ENCODE assay signal across 8 cellular contexts in genomic region chr17:7932483-7932891, GRCh38.
DNase-seq lines count a peak whose midpoint lies in the region; ATAC-seq and TF ChIP-seq lines count a peak whose summit lies in the region.

No MANE protein-coding gene starts in this region.

- H3K4me3 ChIP-seq in brain microvascular endothelial cell (ENCODE audit: low read depth, low read length) (peak overlapping the region; percentile 98), skin epidermis (peak overlapping the region; percentile 56 to 90 (median 69))

- no peak for TF ChIP-seq CTCF in brain microvascular endothelial cell (IDR thresholded peaks at IDR 0.05; ENCODE audit: low read depth, low read length, missing control alignments)

- H3K27me3 ChIP-seq in brain microvascular endothelial cell (replicated peaks), result no peaks in the 10 kb centered on the region

- in situ Hi-C loops in brain microvascular endothelial cell (cut with HindIII; ENCODE audit: low pct_ligation_motif_present, low sequenced_read_pairs), result no loop called here

- H3K27ac ChIP-seq in brain microvascular endothelial cell (peak overlapping the region; percentile 79), skin epidermis (peak overlapping the region; percentile 36 to 94 (median 86))

- ATAC-seq in GM21447 (IDR thresholded peaks at IDR 0.05; ENCODE audit: unreplicated experiment), result peak; percentile 7

- H3K36me3 ChIP-seq in brain microvascular endothelial cell (replicated peaks), result peaks cover 19% of the 10 kb centered on the region

- DNase-seq in CD1c-positive myeloid dendritic cell (ENCODE audit: extremely low spot score) (peak; percentile 42), NCI-H748 treated with DMSO at 0.1 percent for 48 hours (lab: John Stamatoyannopoulos, UW) (peak; percentile 24), brain microvascular endothelial cell (peak; percentile 4), iPS-NIHi11 (ENCODE audit: low spot score) (peak; percentile 57), cortex of kidney (lab: John Stamatoyannopoulos, UW) (no peak)
- DNase-seq in effector CD4-positive, alpha-beta T cell, result no peak

Comparison
In these comparisons a context has a peak if more than half of its experiments do, and no peak if none do; other contexts are left out.
1. DNase-seq: peak in CD1c-positive myeloid dendritic cell (single experiment), NCI-H748 treated with DMSO at 0.1 percent for 48 hours (single experiment), brain microvascular endothelial cell (single experiment) and iPS-NIHi11 (single experiment); none in effector CD4-positive, alpha-beta T cell (single experiment) and cortex of kidney (single experiment).